In the genomic region with DNA sequence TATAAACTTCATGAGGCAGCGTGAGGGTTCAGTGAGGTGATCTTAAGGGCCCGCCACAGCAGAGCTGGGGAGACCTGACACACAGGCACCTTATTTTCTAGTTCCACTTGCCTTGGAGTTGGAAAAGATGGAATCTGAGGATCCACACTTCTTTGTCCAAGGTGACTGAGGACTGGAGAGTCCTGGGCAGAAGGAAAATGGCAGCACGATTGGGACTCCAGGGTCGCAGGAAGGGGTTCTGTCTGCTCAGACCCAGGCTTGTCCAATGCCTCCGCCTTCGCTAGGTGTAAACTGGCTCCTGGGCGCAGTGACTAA, we compare ENCODE assay signal across 8 cellular contexts. TPM values are rescaled to one million over a fixed set of nuclear protein-coding genes. Genes with fewer than 3 reads are reported as not detected.
A peak's percentile ranks its signal among the peaks of the same experiment; 100 is the strongest.
DNase-seq lines count a peak whose midpoint lies in the region; ATAC-seq, FAIRE-seq and TF ChIP-seq lines count a peak whose summit lies in the region.

No MANE protein-coding gene starts in this region.

- peak overlapping the region; percentile 92 for H3K4me3 Mint-ChIP-seq in activated CD4-positive, alpha-beta T cell treated with anti-CD3 and anti-CD28 coated beads, Interleukin-2, amount 10 ng/mL, durations not matched to agents 24 days and 14 days
- H3K4me3 Mint-ChIP-seq in activated naive CD8-positive, alpha-beta T cell treated with anti-CD3 and anti-CD28 coated beads, Interleukin-2, amount 10 ng/mL, durations not matched to agents 7 days and 5 days, result peak overlapping the region; percentile 99

- no peak for TF ChIP-seq CTCF in kidney (IDR thresholded peaks at IDR 0.05; ENCODE audit: borderline replicate concordance, extremely low read depth, insufficient read depth)

- POLR2A ChIA-PET in activated naive CD8-positive, alpha-beta T cell treated with anti-CD3 and anti-CD28 coated beads, Interleukin-2, amount 10 ng/mL, durations not matched to agents 7 days and 5 days (lab: Charles Lee), result interaction anchor here (0.6 to 3.9 kb wide), 12 partner anchors 8 to 181 kb away, joined by 3 to 50 read pairs (median 4); partner anchors contain the start of genes HMGCL, LYPLA2, PITHD1 and PNRC2

- H3K27me3 Mint-ChIP-seq in activated CD4-positive, alpha-beta T cell treated with anti-CD3 and anti-CD28 coated beads, Interleukin-2, amount 10 ng/mL, durations not matched to agents 24 days and 14 days, result no peaks in the 10 kb centered on the region
- H3K27me3 Mint-ChIP-seq in activated naive CD8-positive, alpha-beta T cell treated with anti-CD3 and anti-CD28 coated beads, Interleukin-2, amount 10 ng/mL, durations not matched to agents 7 days and 5 days, result no peaks in the 10 kb centered on the region

- peaks cover 33% of the 10 kb centered on the region for H3K36me3 Mint-ChIP-seq in activated CD4-positive, alpha-beta T cell treated with anti-CD3 and anti-CD28 coated beads, Interleukin-2, amount 10 ng/mL, durations not matched to agents 24 days and 14 days (ENCODE audit: low read depth)
- H3K36me3 Mint-ChIP-seq in activated naive CD8-positive, alpha-beta T cell treated with anti-CD3 and anti-CD28 coated beads, Interleukin-2, amount 10 ng/mL, durations not matched to agents 7 days and 5 days, result peaks cover 4% of the 10 kb centered on the region

- peaks cover 16% of the 10 kb centered on the region for H3K4me1 Mint-ChIP-seq in activated CD4-positive, alpha-beta T cell treated with anti-CD3 and anti-CD28 coated beads, Interleukin-2, amount 10 ng/mL, durations not matched to agents 24 days and 14 days
- peaks cover 17% of the 10 kb centered on the region for H3K4me1 Mint-ChIP-seq in activated naive CD8-positive, alpha-beta T cell treated with anti-CD3 and anti-CD28 coated beads, Interleukin-2, amount 10 ng/mL, durations not matched to agents 7 days and 5 days

- ATAC-seq in activated naive CD8-positive, alpha-beta T cell treated with anti-CD3 and anti-CD28 coated beads, Interleukin-2, amount 10 ng/mL, durations not matched to agents 7 days and 5 days (ENCODE audit: low read depth), result no peak
- no peak for ATAC-seq in GM19395 (IDR thresholded peaks at IDR 0.05; ENCODE audit: unreplicated experiment)

- intact Hi-C loops in activated CD4-positive, alpha-beta T cell treated with anti-CD3 and anti-CD28 coated beads, Interleukin-2, amount 10 ng/mL, durations not matched to agents 24 days and 14 days (cut with micrococcal nuclease), result no loop called here
- intact Hi-C loops in kidney (cut with DNase I), result no loop called here

- no peak for FAIRE-seq in kidney (lab: Jason Lieb, UNC)

- peak overlapping the region in 1 of 2 donors; percentile 38 for H3K9ac ChIP-seq in kidney (ENCODE audit: low read length in 2 of 2)

- H3K4me1 ChIP-seq in kidney (ENCODE audit: control insufficient read depth in 1 of 2, insufficient read depth in 1 of 2, low read depth in 1 of 2, low read length in 2 of 2), result peaks cover 14 to 27% of the 10 kb centered on the region in 2 donors

- no peaks in the 10 kb centered on the region for H3K9me3 Mint-ChIP-seq in activated CD4-positive, alpha-beta T cell treated with anti-CD3 and anti-CD28 coated beads, Interleukin-2, amount 10 ng/mL, durations not matched to agents 24 days and 14 days
- H3K9me3 Mint-ChIP-seq in activated naive CD8-positive, alpha-beta T cell treated with anti-CD3 and anti-CD28 coated beads, Interleukin-2, amount 10 ng/mL, durations not matched to agents 7 days and 5 days, result no peaks in the 10 kb centered on the region

- H3K36me3 ChIP-seq in kidney (ENCODE audit: control insufficient read depth in 1 of 2, insufficient read depth in 2 of 2, low read length in 2 of 2), result peaks cover 3 to 14% of the 10 kb centered on the region in 2 donors

- peak overlapping the region; percentile 75 for H3K27ac Mint-ChIP-seq in activated CD4-positive, alpha-beta T cell treated with anti-CD3 and anti-CD28 coated beads, Interleukin-2, amount 10 ng/mL, durations not matched to agents 24 days and 14 days
- peak overlapping the region; percentile 92 for H3K27ac Mint-ChIP-seq in activated naive CD8-positive, alpha-beta T cell treated with anti-CD3 and anti-CD28 coated beads, Interleukin-2, amount 10 ng/mL, durations not matched to agents 7 days and 5 days

- H3K27ac ChIP-seq in kidney (ENCODE audit: low read depth in 2 of 2, low read length in 2 of 2), result peak overlapping the region; percentile 95 to 96
- H3K27ac ChIP-seq in substantia nigra (ENCODE audit: low read depth, low read length, poor library complexity, severe bottlenecking), result peak overlapping the region; percentile 75

- peak overlapping the region; percentile 76 to 87 for H3K4me3 ChIP-seq in kidney (ENCODE audit: low read length in 2 of 2)

- no peak for DNase-seq in activated CD4-positive, alpha-beta T cell treated with anti-CD3 and anti-CD28 coated beads, Interleukin-2, amount 10 ng/mL, durations not matched to agents 24 days and 14 days
- no peak for DNase-seq in activated CD4-positive, alpha-beta T cell treated with anti-CD3 and anti-CD28 coated beads, Interleukin-2, amount 50 U/mL, for 1 hour
- DNase-seq in activated naive CD8-positive, alpha-beta T cell treated with anti-CD3 and anti-CD28 coated beads, Interleukin-2, amount 10 ng/mL, durations not matched to agents 7 days and 5 days, result no peak
- DNase-seq in kidney (no peak), substantia nigra (lab: John Stamatoyannopoulos, UW) (no peak), ecto neural progenitor cell (ENCODE audit: low spot score) (no peak), NCI-H1105 (lab: John Stamatoyannopoulos, UW) (no peak)

- no peaks in the 10 kb centered on the region for H3K9me3 ChIP-seq in kidney (ENCODE audit: control insufficient read depth in 1 of 2, low read length in 2 of 2)

RNA-seq across cellular contexts. Expression of gene GALE, which starts 1.3 kb away (rescaled TPM):
- total RNA-seq in activated CD4-positive, alpha-beta T cell treated with anti-CD3 and anti-CD28 coated beads, Interleukin-2, amount 10 ng/mL, durations not matched to agents 24 days and 14 days, result 66.3 and 73.5 TPM in 2 replicates
- total RNA-seq in activated naive CD8-positive, alpha-beta T cell treated with anti-CD3 and anti-CD28 coated beads, Interleukin-2, amount 10 ng/mL, durations not matched to agents 7 days and 5 days, result 10 to 100 TPM; 18.6 to 19.4 TPM
- total RNA-seq in kidney, result 68.1 TPM
- 73.7 TPM for polyA plus RNA-seq in kidney (ENCODE audit: insufficient read depth, low read depth, low replicate concordance)

RNA-seq across cellular contexts. Expression of gene LYPLA2, which starts 8.3 kb away (rescaled TPM):
- total RNA-seq in activated CD4-positive, alpha-beta T cell treated with anti-CD3 and anti-CD28 coated beads, Interleukin-2, amount 10 ng/mL, durations not matched to agents 24 days and 14 days, result 86.2 and 92.4 TPM in 2 replicates
- 10 to 100 TPM; 67.0 to 82.5 TPM for total RNA-seq in activated naive CD8-positive, alpha-beta T cell treated with anti-CD3 and anti-CD28 coated beads, Interleukin-2, amount 10 ng/mL, durations not matched to agents 7 days and 5 days
- total RNA-seq in kidney, result 71.3 TPM
- polyA plus RNA-seq in kidney (ENCODE audit: insufficient read depth, low read depth, low replicate concordance), result 133 TPM

RNA-seq across cellular contexts. Expression of gene PITHD1, which starts 21.0 kb away (rescaled TPM):
- total RNA-seq in activated CD4-positive, alpha-beta T cell treated with anti-CD3 and anti-CD28 coated beads, Interleukin-2, amount 10 ng/mL, durations not matched to agents 24 days and 14 days, result 83.0 and 88.6 TPM in 2 replicates
- total RNA-seq in activated naive CD8-positive, alpha-beta T cell treated with anti-CD3 and anti-CD28 coated beads, Interleukin-2, amount 10 ng/mL, durations not matched to agents 7 days and 5 days, result 10 to 100 TPM; 64.0 to 64.5 TPM
- 40.4 TPM for total RNA-seq in kidney
- 57.7 TPM for polyA plus RNA-seq in kidney (ENCODE audit: insufficient read depth, low read depth, low replicate concordance)

RNA-seq across cellular contexts. Expression of gene HMGCL, which starts 26.0 kb away (rescaled TPM):
- 20.4 and 20.7 TPM in 2 replicates for total RNA-seq in activated CD4-positive, alpha-beta T cell treated with anti-CD3 and anti-CD28 coated beads, Interleukin-2, amount 10 ng/mL, durations not matched to agents 24 days and 14 days
- 10 to 100 TPM; 35.4 to 37.2 TPM for total RNA-seq in activated naive CD8-positive, alpha-beta T cell treated with anti-CD3 and anti-CD28 coated beads, Interleukin-2, amount 10 ng/mL, durations not matched to agents 7 days and 5 days
- 51.5 TPM for total RNA-seq in kidney
- 205 TPM for polyA plus RNA-seq in kidney (ENCODE audit: insufficient read depth, low read depth, low replicate concordance)

RNA-seq across cellular contexts. Expression of gene ELOA, which starts 55.9 kb away (rescaled TPM):
- total RNA-seq in activated CD4-positive, alpha-beta T cell treated with anti-CD3 and anti-CD28 coated beads, Interleukin-2, amount 10 ng/mL, durations not matched to agents 24 days and 14 days, result 51.9 and 54.3 TPM in 2 replicates
- total RNA-seq in activated naive CD8-positive, alpha-beta T cell treated with anti-CD3 and anti-CD28 coated beads, Interleukin-2, amount 10 ng/mL, durations not matched to agents 7 days and 5 days, result 10 to 100 TPM; 27.0 to 27.7 TPM
- 39.1 TPM for total RNA-seq in kidney
- polyA plus RNA-seq in kidney (ENCODE audit: insufficient read depth, low read depth, low replicate concordance), result 13.7 TPM
